ENCODE assay signal across 8 cellular contexts in genomic region chr1:1959840-1960479, GRCh38. TPM values are rescaled to one million over a fixed set of nuclear protein-coding genes. Genes with fewer than 3 reads are reported as not detected.
DNase-seq lines count a peak whose midpoint lies in the region; ATAC-seq and TF ChIP-seq lines count a peak whose summit lies in the region.

No MANE protein-coding gene starts in this region.

- ATAC-seq in upper lobe of right lung (peak; percentile 91), HG03354 (IDR thresholded peaks at IDR 0.05; ENCODE audit: poor library complexity, severe bottlenecking, unreplicated experiment) (no peak)

- peaks cover under 1% of the 10 kb centered on the region for H3K9me3 Mint-ChIP-seq in activated naive CD4-positive, alpha-beta T cell treated with anti-CD3 and anti-CD28 coated beads for 36 hours

- no peak overlapping the region for H3K4me3 Mint-ChIP-seq in activated naive CD4-positive, alpha-beta T cell treated with anti-CD3 and anti-CD28 coated beads for 36 hours

- H3K4me1 Mint-ChIP-seq in activated naive CD4-positive, alpha-beta T cell treated with anti-CD3 and anti-CD28 coated beads for 36 hours (ENCODE audit: low read depth), result peaks cover 8% of the 10 kb centered on the region

- no peaks in the 10 kb centered on the region for H3K9me3 ChIP-seq in Karpas-422 (ENCODE audit: low read length)
- no peaks in the 10 kb centered on the region for H3K9me3 ChIP-seq in parathyroid adenoma (ENCODE audit: control insufficient read depth, low read length)
- H3K9me3 ChIP-seq in upper lobe of right lung, result no peaks in the 10 kb centered on the region

- H3K9ac ChIP-seq in Karpas-422 (ENCODE audit: low read length), result no peak overlapping the region
- no peak overlapping the region for H3K9ac ChIP-seq in parathyroid adenoma

- TF ChIP-seq CTCF in parathyroid adenoma (IDR thresholded peaks at IDR 0.05), result peak; percentile 69
- peak; percentile 78 for TF ChIP-seq CTCF in upper lobe of right lung (IDR thresholded peaks at IDR 0.05)

- CTCF ChIA-PET in activated naive CD4-positive, alpha-beta T cell treated with anti-CD3 and anti-CD28 coated beads for 36 hours (lab: Charles Lee), result interaction anchor here (0.5 to 3.8 kb wide), 16 partner anchors 10 to 316 kb away, joined by 3 to 52 read pairs (median 3); no protein-coding TSS in a partner anchor

- H3K27ac ChIP-seq in Karpas-422 (ENCODE audit: low read length) (no peak overlapping the region), parathyroid adenoma (no peak overlapping the region), upper lobe of right lung (no peak overlapping the region)

- H3K36me3 ChIP-seq in Karpas-422 (ENCODE audit: insufficient read depth, low read length) (no peaks in the 10 kb centered on the region), parathyroid adenoma (ENCODE audit: control insufficient read depth, insufficient read depth, low read length) (no peaks in the 10 kb centered on the region), upper lobe of right lung (no peaks in the 10 kb centered on the region)

- no peaks in the 10 kb centered on the region for H3K9me2 ChIP-seq in Karpas-422 (replicated peaks; ENCODE audit: insufficient read depth, low read length)

- no peak overlapping the region for H3K4me3 ChIP-seq in Karpas-422 (ENCODE audit: low read length)
- H3K4me3 ChIP-seq in parathyroid adenoma (ENCODE audit: low read depth, low read length), result no peak overlapping the region
- no peak overlapping the region for H3K4me3 ChIP-seq in upper lobe of right lung

- H3K27me3 ChIP-seq in Karpas-422 (ENCODE audit: low read length) (no peaks in the 10 kb centered on the region), parathyroid adenoma (ENCODE audit: control insufficient read depth, insufficient read depth, low read length) (peaks cover 3% of the 10 kb centered on the region), upper lobe of right lung (peaks cover 11% of the 10 kb centered on the region)

- H3K4me2 ChIP-seq in Karpas-422 (ENCODE audit: low read depth, low read length, poor library complexity, severe bottlenecking), result peak overlapping the region; percentile 29
- no peak overlapping the region for H3K4me2 ChIP-seq in parathyroid adenoma (ENCODE audit: low read length)

- H2AFZ ChIP-seq in Karpas-422 (ENCODE audit: low read length) (no peak overlapping the region), parathyroid adenoma (no peak overlapping the region)

- H3K36me3 Mint-ChIP-seq in activated naive CD4-positive, alpha-beta T cell treated with anti-CD3 and anti-CD28 coated beads for 36 hours (ENCODE audit: low read depth), result no peaks in the 10 kb centered on the region

- H3K4me1 ChIP-seq in Karpas-422 (ENCODE audit: low read length) (peaks cover 4% of the 10 kb centered on the region; the same call in 1 of the 2 replicates), parathyroid adenoma (no peaks in the 10 kb centered on the region), upper lobe of right lung (no peaks in the 10 kb centered on the region)

- H4K20me1 ChIP-seq in Karpas-422 (ENCODE audit: insufficient read depth, low read depth, low read length), result no peaks in the 10 kb centered on the region

- H3K79me2 ChIP-seq in Karpas-422 (ENCODE audit: low read length), result no peaks in the 10 kb centered on the region
- H3K79me2 ChIP-seq in parathyroid adenoma, result no peaks in the 10 kb centered on the region

- DNase-seq in DMS153 (lab: John Stamatoyannopoulos, UW) (peak; percentile 91), Karpas-422 (peak; percentile 91), SK-MEL-5 (ENCODE audit: low read depth, low spot score) (peak; percentile 79), head of caudate nucleus (peak; percentile 32 to 88 (median 79)), upper lobe of right lung (peak; percentile 95)
- DNase-seq in activated naive CD4-positive, alpha-beta T cell treated with anti-CD3 and anti-CD28 coated beads for 36 hours, result peak; percentile 88

- intact Hi-C loops in activated naive CD4-positive, alpha-beta T cell treated with anti-CD3 and anti-CD28 coated beads for 36 hours (cut with micrococcal nuclease), result loop anchor here (1.0 to 10.0 kb wide), 3 partner anchors 85 to 205 kb away; no protein-coding TSS in a partner anchor
- intact Hi-C loops in head of caudate nucleus (cut with DNase I) (no loop called here), upper lobe of right lung (cut with DNase I) (no loop called here)

- H3K27me3 Mint-ChIP-seq in activated naive CD4-positive, alpha-beta T cell treated with anti-CD3 and anti-CD28 coated beads for 36 hours (ENCODE audit: low read depth), result peaks cover 20% of the 10 kb centered on the region

- no peak overlapping the region for H3K27ac Mint-ChIP-seq in activated naive CD4-positive, alpha-beta T cell treated with anti-CD3 and anti-CD28 coated beads for 36 hours

- in situ Hi-C loops in SK-MEL-5 (cut with HindIII; ENCODE audit: low pct_unique_long_range_greater_than_20kb, low sequenced_read_pairs), result no loop called here

RNA-seq across cellular contexts. Expression of gene TMEM52, which starts 40.9 kb away (rescaled TPM):
- not detected in 2 replicates for total RNA-seq in Karpas-422 (2014; rRNA removed; shearing (Covaris generic); ENCODE audit: low replicate concordance)
- 0.67 TPM in 1 of 2 replicates, not detected in the other for total RNA-seq in SK-MEL-5 (2014; rRNA removed; shearing (Covaris generic))
- polyA plus RNA-seq in SK-MEL-5 (2015; cell fraction: cytosol; rRNA removed), result 0.42 TPM in 1 of 2 replicates, not detected in the other
- not detected in 2 replicates for polyA plus RNA-seq in SK-MEL-5 (2015; cell fraction: nucleus; rRNA removed)
- total RNA-seq in activated naive CD4-positive, alpha-beta T cell treated with anti-CD3 and anti-CD28 coated beads for 36 hours, result under 1 TPM in 1 of 2 experiments, not detected in 1; 0.99 TPM
- total RNA-seq in upper lobe of right lung, result 1.5 TPM

RNA-seq across cellular contexts. Expression of gene CFAP74, which starts 43.6 kb away (rescaled TPM):
- total RNA-seq in Karpas-422 (2014; rRNA removed; shearing (Covaris generic); ENCODE audit: low replicate concordance), result not detected in 2 replicates
- not detected in 2 replicates for total RNA-seq in SK-MEL-5 (2014; rRNA removed; shearing (Covaris generic))
- not detected in 2 replicates for polyA plus RNA-seq in SK-MEL-5 (2015; cell fraction: cytosol; rRNA removed)
- not detected in 2 replicates for polyA plus RNA-seq in SK-MEL-5 (2015; cell fraction: nucleus; rRNA removed)
- total RNA-seq in activated naive CD4-positive, alpha-beta T cell treated with anti-CD3 and anti-CD28 coated beads for 36 hours, result not detected
- total RNA-seq in upper lobe of right lung, result 0.35 TPM

RNA-seq across cellular contexts. Expression of gene CALML6, which starts 44.9 kb away (rescaled TPM):
- 0.32 TPM in 1 of 2 replicates, not detected in the other for total RNA-seq in Karpas-422 (2014; rRNA removed; shearing (Covaris generic); ENCODE audit: low replicate concordance)
- total RNA-seq in SK-MEL-5 (2014; rRNA removed; shearing (Covaris generic)), result 0.08 and 0.67 TPM in 2 replicates
- polyA plus RNA-seq in SK-MEL-5 (2015; cell fraction: cytosol; rRNA removed), result not detected in 2 replicates
- 3.6 and 4.6 TPM in 2 replicates for polyA plus RNA-seq in SK-MEL-5 (2015; cell fraction: nucleus; rRNA removed)
- total RNA-seq in activated naive CD4-positive, alpha-beta T cell treated with anti-CD3 and anti-CD28 coated beads for 36 hours, result under 1 TPM; 0.41 to 0.86 TPM
- total RNA-seq in upper lobe of right lung, result 0.90 TPM

RNA-seq across cellular contexts. Expression of gene GABRD, which starts 59.2 kb away (rescaled TPM):
- not detected in 2 replicates for total RNA-seq in Karpas-422 (2014; rRNA removed; shearing (Covaris generic); ENCODE audit: low replicate concordance)
- 0.16 and 0.45 TPM in 2 replicates for total RNA-seq in SK-MEL-5 (2014; rRNA removed; shearing (Covaris generic))
- polyA plus RNA-seq in SK-MEL-5 (2015; cell fraction: cytosol; rRNA removed), result 1.3 and 3.3 TPM in 2 replicates
- polyA plus RNA-seq in SK-MEL-5 (2015; cell fraction: nucleus; rRNA removed), result 1.1 and 1.3 TPM in 2 replicates
- not detected for total RNA-seq in activated naive CD4-positive, alpha-beta T cell treated with anti-CD3 and anti-CD28 coated beads for 36 hours
- 2.9 TPM for total RNA-seq in upper lobe of right lung
